Comparison of ENCODE assay signal across 1 cellular context in genomic region chr7:37085600-37085999, GRCh38.
A peak's percentile ranks its signal among the peaks of the same experiment; 100 is the strongest.
TF ChIP-seq lines count a peak whose summit lies in the region.

No MANE protein-coding gene starts in this region.

TF ChIP-seq in K562, 482 proteins besides CTCF, POLR2A, EP300 and RAD21:
- TF ChIP-seq, protein P1, sequence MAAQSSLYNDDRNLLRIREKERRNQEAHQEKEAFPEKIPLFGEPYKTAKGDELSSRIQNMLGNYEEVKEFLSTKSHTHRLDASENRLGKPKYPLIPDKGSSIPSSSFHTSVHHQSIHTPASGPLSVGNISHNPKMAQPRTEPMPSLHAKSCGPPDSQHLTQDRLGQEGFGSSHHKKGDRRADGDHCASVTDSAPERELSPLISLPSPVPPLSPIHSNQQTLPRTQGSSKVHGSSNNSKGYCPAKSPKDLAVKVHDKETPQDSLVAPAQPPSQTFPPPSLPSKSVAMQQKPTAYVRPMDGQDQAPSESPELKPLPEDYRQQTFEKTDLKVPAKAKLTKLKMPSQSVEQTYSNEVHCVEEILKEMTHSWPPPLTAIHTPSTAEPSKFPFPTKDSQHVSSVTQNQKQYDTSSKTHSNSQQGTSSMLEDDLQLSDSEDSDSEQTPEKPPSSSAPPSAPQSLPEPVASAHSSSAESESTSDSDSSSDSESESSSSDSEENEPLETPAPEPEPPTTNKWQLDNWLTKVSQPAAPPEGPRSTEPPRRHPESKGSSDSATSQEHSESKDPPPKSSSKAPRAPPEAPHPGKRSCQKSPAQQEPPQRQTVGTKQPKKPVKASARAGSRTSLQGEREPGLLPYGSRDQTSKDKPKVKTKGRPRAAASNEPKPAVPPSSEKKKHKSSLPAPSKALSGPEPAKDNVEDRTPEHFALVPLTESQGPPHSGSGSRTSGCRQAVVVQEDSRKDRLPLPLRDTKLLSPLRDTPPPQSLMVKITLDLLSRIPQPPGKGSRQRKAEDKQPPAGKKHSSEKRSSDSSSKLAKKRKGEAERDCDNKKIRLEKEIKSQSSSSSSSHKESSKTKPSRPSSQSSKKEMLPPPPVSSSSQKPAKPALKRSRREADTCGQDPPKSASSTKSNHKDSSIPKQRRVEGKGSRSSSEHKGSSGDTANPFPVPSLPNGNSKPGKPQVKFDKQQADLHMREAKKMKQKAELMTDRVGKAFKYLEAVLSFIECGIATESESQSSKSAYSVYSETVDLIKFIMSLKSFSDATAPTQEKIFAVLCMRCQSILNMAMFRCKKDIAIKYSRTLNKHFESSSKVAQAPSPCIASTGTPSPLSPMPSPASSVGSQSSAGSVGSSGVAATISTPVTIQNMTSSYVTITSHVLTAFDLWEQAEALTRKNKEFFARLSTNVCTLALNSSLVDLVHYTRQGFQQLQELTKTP (IDR thresholded peaks at IDR 0.05; ENCODE audit: low read depth in 1 of 2, partially characterized antibody in 2 of 2), result no peak
- TF ChIP-seq, protein P2, sequence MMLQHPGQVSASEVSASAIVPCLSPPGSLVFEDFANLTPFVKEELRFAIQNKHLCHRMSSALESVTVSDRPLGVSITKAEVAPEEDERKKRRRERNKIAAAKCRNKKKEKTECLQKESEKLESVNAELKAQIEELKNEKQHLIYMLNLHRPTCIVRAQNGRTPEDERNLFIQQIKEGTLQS (IDR thresholded peaks at IDR 0.05), result peak; percentile 62; the same call in 1 of the 2 replicates
- TF ChIP-seq, protein P2 (CRISPR knock-in tag; conservative IDR thresholded peaks at IDR 0.05), result no peak
- no peak for TF ChIP-seq DLX4 (CRISPR knock-in tag; IDR thresholded peaks at IDR 0.05)
TF ChIP-seq in K562: peak in this region for 1.
